ENCODE assay signal across 18 cellular contexts in the genomic region with DNA sequence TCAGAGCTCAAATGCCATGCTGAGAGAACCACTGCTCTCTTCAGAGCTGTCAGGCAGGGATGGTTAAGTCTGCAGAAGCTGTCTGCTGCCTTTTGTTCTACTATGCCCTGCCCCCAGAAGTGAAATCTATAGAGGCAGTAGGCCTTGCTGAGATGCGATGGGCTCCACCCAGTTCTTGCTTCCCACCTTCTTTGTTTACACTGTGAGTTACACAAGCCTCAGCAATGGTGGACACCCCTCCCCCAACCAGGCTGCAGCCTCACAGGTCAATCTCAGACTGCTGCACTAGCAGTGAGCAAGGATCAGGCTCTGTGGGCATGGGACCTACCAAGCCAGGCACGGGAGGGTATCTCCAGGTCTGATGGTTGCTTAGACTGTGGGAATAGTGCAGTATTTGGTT.
DNase-seq lines count a peak whose midpoint lies in the region; ATAC-seq, FAIRE-seq and TF ChIP-seq lines count a peak whose summit lies in the region.
"Had no signal": no experiment of that assay in that cellular context is flagged by ENCODE, and none has a peak within 500 bp of the region (broad histone marks: within the 10 kb centered on the region; RNA-seq: fewer than 3 reads in every experiment).

No MANE protein-coding gene starts in this region.

- H4K20me1 ChIP-seq in H1 (replicated peaks in 1 of 2; ENCODE audit: control insufficient read depth in 1 of 2, insufficient read depth in 2 of 2, low read length in 2 of 2) = no peaks in the 10 kb centered on the region

- no peak for TF ChIP-seq EP300 in H1 (IDR thresholded peaks at IDR 0.05; ENCODE audit: borderline replicate concordance in 1 of 2, low read depth in 2 of 2, low read length in 2 of 2)

- H3K4me2 ChIP-seq in H1 (ENCODE audit: insufficient read depth in 1 of 2, low read depth in 2 of 2, low read length in 2 of 2) = no peak overlapping the region
- H3K4me2 ChIP-seq: KMS-11 had no signal

- 88% methylated on average over 2 of the region's 2 CpGs; no CpG with 5 or more reads in 1 of the 2 experiments for WGBS in H1 (ENCODE audit: extremely low coverage in 1 of 2, insufficient coverage in 1 of 2, insufficient read length in 1 of 2, insufficient replicate concordance in 2 of 2, low coverage in 1 of 2, low lambda C conversion rate in 2 of 2, missing lambda C conversion rate in 1 of 2), 2 experiments

- H3K23ac ChIP-seq in H1 (ENCODE audit: insufficient read length) = no peak overlapping the region

- CTCF ChIA-PET in H1 (lab: Charles Lee; ENCODE audit: partially characterized antibody) = interaction anchor here (1.0 to 1.3 kb wide), 2 partner anchors 15 to 186 kb away, joined by 3 to 4 read pairs; no protein-coding TSS in a partner anchor

- no peaks in the 10 kb centered on the region for H3K79me1 ChIP-seq in H1 (ENCODE audit: low read depth, low read length)

- no peak overlapping the region for H3K14ac ChIP-seq in H1 (ENCODE audit: insufficient read length)

- no peak overlapping the region for H4K5ac ChIP-seq in H1 (ENCODE audit: insufficient read length, low read depth, low read length)

- no peak overlapping the region for H2BK12ac ChIP-seq in H1 (ENCODE audit: low read depth, low read length)

- no peak overlapping the region for H2BK120ac ChIP-seq in H1 (replicated peaks; ENCODE audit: low read depth, low read length)

- no peaks in the 10 kb centered on the region for H3K36me3 ChIP-seq in H1 (ENCODE audit: control insufficient read depth in 2 of 4, insufficient read depth in 4 of 4, low read length in 3 of 4)

- H2BK5ac ChIP-seq in H1 (ENCODE audit: low read depth, low read length) = no peak overlapping the region

- FAIRE-seq in H1 (lab: Jason Lieb, UNC) = no peak

- no peak for TF ChIP-seq CTCF in H1 (IDR thresholded peaks at IDR 0.05; ENCODE audit: control extremely low read depth in 1 of 3, insufficient read depth in 1 of 3, low read depth in 1 of 3, low read length in 3 of 3)

- TF ChIP-seq POLR2A in H1 (IDR thresholded peaks at IDR 0.05; ENCODE audit: control extremely low read depth in 1 of 2, low read depth in 2 of 2, low read length in 2 of 2) = no peak

- no peak overlapping the region for H3K56ac ChIP-seq in H1 (replicated peaks; ENCODE audit: insufficient read length, low read depth, low read length)

- DNase-seq in DMS53 (lab: John Stamatoyannopoulos, UW) (peak; percentile 20), DMS53 treated with DMSO at 0.1 percent for 48 hours (lab: John Stamatoyannopoulos, UW; ENCODE audit: unreplicated experiment) (no peak), ELF-1 (ENCODE audit: low read depth, low spot score) (peak; percentile 35), NCI-H510A treated with DMSO at 0.1 percent for 48 hours (lab: John Stamatoyannopoulos, UW) (peak; percentile 34), H1 (ENCODE audit: low read depth in 1 of 2, low spot score in 2 of 2) (no peak), UCSD-AML1 (lab: John Stamatoyannopoulos, UW; ENCODE audit: unreplicated experiment) (no peak)
- DNase-seq: CD8-positive, alpha-beta T cell; DMS 273 treated with DMSO at 0.1 percent for 48 hours; DMS79 treated with DMSO at 0.1 percent for 48 hours; EL; GDM1; GM23248; H7 had no signal

- H2AFZ ChIP-seq in H1 (ENCODE audit: low read length) = no peak overlapping the region
- H2AFZ ChIP-seq: GM23248 had no signal

- no peaks in the 10 kb centered on the region for H3K79me2 ChIP-seq in H1 (ENCODE audit: control insufficient read depth in 1 of 2, insufficient read depth in 2 of 2, low read length in 2 of 2)

- H3K4me1 ChIP-seq in H1 (replicated peaks in 1 of 4; ENCODE audit: control insufficient read depth in 3 of 4, insufficient read depth in 4 of 4, low read length in 3 of 4) = no peaks in the 10 kb centered on the region
- H3K4me1 ChIP-seq: Caco-2 had no signal

- POLR2A ChIA-PET in H1 (lab: Charles Lee; ENCODE audit: partially characterized antibody) = no interaction called here

- H2BK15ac ChIP-seq in H1 (ENCODE audit: low read length) = no peak overlapping the region

- H3K27ac ChIP-seq in H1 (ENCODE audit: low read depth, low read length) = no peak overlapping the region
- H3K27ac ChIP-seq: 22Rv1, GM23248, KMS-11 had no signal

- TF ChIP-seq RAD21 in H1 (IDR thresholded peaks at IDR 0.05 in 1 of 2, conservative IDR thresholded peaks at IDR 0.05 in 1 of 2; ENCODE audit: low read depth in 2 of 2, low read length in 2 of 2) = no peak

- H3K9ac ChIP-seq in H1 (replicated peaks in 1 of 4; ENCODE audit: extremely low read depth in 1 of 4, low read depth in 3 of 4, low read length in 3 of 4) = no peak overlapping the region
- H3K9ac ChIP-seq: GM23248, KMS-11 had no signal

- no peak overlapping the region for H2BK20ac ChIP-seq in H1 (ENCODE audit: low read length)

- no peak for ATAC-seq in HG02678 (IDR thresholded peaks at IDR 0.05; ENCODE audit: unreplicated experiment)
- no peak for ATAC-seq in GM18517 (IDR thresholded peaks at IDR 0.05; ENCODE audit: unreplicated experiment)
- ATAC-seq: CD8-positive, alpha-beta T cell had no signal

- H3K27me3 ChIP-seq in H1 (replicated peaks in 1 of 4; ENCODE audit: control insufficient read depth in 3 of 4, extremely low read depth in 1 of 4, insufficient read depth in 3 of 4, low read length in 3 of 4) = no peaks in the 10 kb centered on the region

- no peaks in the 10 kb centered on the region for H3K23me2 ChIP-seq in H1 (ENCODE audit: low read depth, low read length)

- no peak overlapping the region for H2AK5ac ChIP-seq in H1 (ENCODE audit: low read depth, low read length)

- no peak overlapping the region for H3K4ac ChIP-seq in H1 (replicated peaks; ENCODE audit: insufficient read length, low read depth, low read length)

- H3K18ac ChIP-seq in H1 (ENCODE audit: extremely low read depth, low read length) = no peak overlapping the region

- H4K8ac ChIP-seq in H1 (ENCODE audit: extremely low read depth, insufficient read depth, low read length) = peak overlapping the region; percentile 71; the same call in 1 of the 2 replicates

- H3K4me3 ChIP-seq in H1 (ENCODE audit: extremely low read depth in 1 of 4, insufficient read depth in 2 of 4, low read depth in 3 of 4, low read length in 4 of 4) = no peak overlapping the region
- H3K4me3 ChIP-seq: GM23248 had no signal

- no peak overlapping the region for H4K91ac ChIP-seq in H1 (replicated peaks; ENCODE audit: insufficient read length, low read length)

- H3K9me3 ChIP-seq in H1 (ENCODE audit: insufficient read depth in 2 of 2, low read depth in 1 of 2, low read length in 1 of 2) = peaks cover 14% of the 10 kb centered on the region in 2 experiments; a peak in 3 of 4 replicates
- H3K9me3 ChIP-seq: Caco-2 had no signal

TF ChIP-seq in H1, 55 proteins besides CTCF, POLR2A, EP300 and RAD21:
- no peak for TF ChIP-seq SIRT6 (IDR thresholded peaks at IDR 0.05; ENCODE audit: low read length)

Comparison
In these comparisons a context has a peak if more than half of its experiments do, and no peak if none do; other contexts are left out.
1. DNase-seq: peak in DMS53 (single experiment), ELF-1 (single experiment) and NCI-H510A treated with DMSO at 0.1 percent for 48 hours (single experiment); none in DMS53 treated with DMSO at 0.1 percent for 48 hours (single experiment), H1 (0 of 2) and UCSD-AML1 (single experiment).